18 cellular contexts compared by ENCODE assay signal in the genomic region with DNA sequence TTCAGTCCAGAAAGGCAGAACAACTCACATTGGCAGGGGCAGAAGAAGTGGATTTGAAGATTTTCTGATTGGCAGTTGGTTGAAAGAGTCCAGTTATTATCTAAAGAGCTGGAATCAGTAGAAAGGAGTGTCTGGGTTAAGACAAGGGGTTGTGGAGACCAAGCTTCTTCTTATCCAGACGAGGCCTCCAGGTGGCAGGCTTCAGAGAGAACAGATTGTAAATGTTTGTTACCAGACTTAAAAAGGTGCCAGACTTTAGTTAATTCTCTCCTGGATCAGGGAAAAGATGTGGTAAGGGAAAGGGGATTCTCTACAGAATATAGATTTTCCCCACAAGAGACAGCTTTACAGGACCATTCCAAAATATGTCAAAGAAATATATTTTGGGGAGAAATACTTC. TPM values are rescaled to one million over a fixed set of nuclear protein-coding genes. Genes with fewer than 3 reads are reported as not detected.
DNase-seq lines count a peak whose midpoint lies in the region; ATAC-seq, FAIRE-seq and TF ChIP-seq lines count a peak whose summit lies in the region.
"Had no signal": no experiment of that assay in that cellular context is flagged by ENCODE, and none has a peak within 500 bp of the region (broad histone marks: within the 10 kb centered on the region; RNA-seq: fewer than 3 reads in every experiment).

No MANE protein-coding gene starts in this region.

- ATAC-seq in HepG2 (peak; percentile 44; the same call in 1 of the 3 replicates), GM18517 (IDR thresholded peaks at IDR 0.05; ENCODE audit: unreplicated experiment) (no peak)
- no peak for ATAC-seq in stimulated activated naive CD8-positive, alpha-beta T cell treated with anti-CD3 and anti-CD28 coated beads, Interleukin-15, amount 100 ng/mL, for 72 hours
- ATAC-seq: left lobe of liver had no signal

- H3K9ac ChIP-seq in HepG2 (ENCODE audit: insufficient read depth, low read depth, low read length) = no peak overlapping the region

- TF ChIP-seq EP300 in HepG2 (IDR thresholded peaks at IDR 0.05; ENCODE audit: low read depth in 2 of 2, low read length in 2 of 2) (no peak), HepG2 (CRISPR knock-in tag; IDR thresholded peaks at IDR 0.05; ENCODE audit: borderline replicate concordance) (no peak)

- H3K27me3 Mint-ChIP-seq in stimulated activated naive CD8-positive, alpha-beta T cell treated with anti-CD3 and anti-CD28 coated beads, Interleukin-15, amount 100 ng/mL, for 72 hours = peaks cover 30% of the 10 kb centered on the region

- no peak overlapping the region for H3K27ac ChIP-seq in HepG2 (ENCODE audit: extremely low read length, insufficient read depth, low read length)
- H3K27ac ChIP-seq: suprapubic skin had no signal

- H3K27me3 ChIP-seq in HepG2 (ENCODE audit: control insufficient read depth in 1 of 2, insufficient read depth in 2 of 2, low read length in 2 of 2) = peaks cover under 1 to 28% of the 10 kb centered on the region in 2 experiments; a peak in 4 of 5 replicates

- CTCF ChIA-PET in HepG2 (lab: Yijun Ruan, JAX; ENCODE audit: low intra/inter-chr PET ratio, low total read pairs) = no interaction called here

- H3K9me3 Mint-ChIP-seq in stimulated activated naive CD8-positive, alpha-beta T cell treated with anti-CD3 and anti-CD28 coated beads, Interleukin-15, amount 100 ng/mL, for 72 hours = peaks cover 0 to 7% of the 10 kb centered on the region in 2 donors
- H3K9me3 Mint-ChIP-seq: activated CD4-positive, alpha-beta T cell treated with anti-CD3 and anti-CD28 coated beads, Interleukin-2, amount 10 ng/mL, durations not matched to agents 24 days and 14 days had no signal

- WGBS in HepG2 (ENCODE audit: low lambda C conversion rate) = 0% methylated on average over 1 of the region's 1 CpG

- FAIRE-seq in HepG2 (lab: Jason Lieb, UNC) = no peak

- H3K4me1 ChIP-seq in HepG2 (ENCODE audit: insufficient read depth, low read length) = no peaks in the 10 kb centered on the region

- TF ChIP-seq POLR2A in HepG2 (IDR thresholded peaks at IDR 0.05; ENCODE audit: insufficient read depth in 1 of 2, low read depth in 2 of 2, low read length in 2 of 2) = no peak

- no peaks in the 10 kb centered on the region for H3K79me2 ChIP-seq in HepG2 (ENCODE audit: insufficient read depth, low read length)

- TF ChIP-seq CTCF in LNCaP clone FGC (IDR thresholded peaks at IDR 0.05; ENCODE audit: control insufficient read depth, extremely low read depth, insufficient read depth) = peak; percentile 42
- TF ChIP-seq CTCF in HepG2 (CRISPR knock-in tag; IDR thresholded peaks at IDR 0.05) = peak; percentile 10; the same call in 1 of the 2 replicates
- TF ChIP-seq CTCF in foreskin fibroblast (IDR thresholded peaks at IDR 0.05; ENCODE audit: low read depth, low read length) = no peak

- H2AFZ ChIP-seq in HepG2 (ENCODE audit: low read length) = no peak overlapping the region

- H3K4me3 ChIP-seq in LNCaP clone FGC (ENCODE audit: low read depth, low read length) (no peak overlapping the region), HepG2 (replicated peaks in 1 of 3; ENCODE audit: insufficient read depth in 1 of 3, low read depth in 2 of 3, low read length in 3 of 3) (no peak overlapping the region), foreskin fibroblast (ENCODE audit: low read depth in 1 of 2, low read length in 2 of 2) (no peak overlapping the region)
- H3K4me3 ChIP-seq: smooth muscle cell, suprapubic skin had no signal

- H3K36me3 ChIP-seq in HepG2 (replicated peaks in 1 of 2; ENCODE audit: control insufficient read depth in 1 of 2, insufficient read depth in 2 of 2, low read length in 2 of 2) = no peaks in the 10 kb centered on the region
- H3K36me3 ChIP-seq: suprapubic skin had no signal

- H3K4me2 ChIP-seq in HepG2 (ENCODE audit: low read depth, low read length) = no peak overlapping the region
- H3K4me2 ChIP-seq: smooth muscle cell had no signal

- H3K4me1 Mint-ChIP-seq in stimulated activated naive CD8-positive, alpha-beta T cell treated with anti-CD3 and anti-CD28 coated beads, Interleukin-15, amount 100 ng/mL, for 72 hours = no peaks in the 10 kb centered on the region
- H3K4me1 Mint-ChIP-seq: activated CD4-positive, alpha-beta T cell treated with anti-CD3 and anti-CD28 coated beads, Interleukin-2, amount 10 ng/mL, durations not matched to agents 24 days and 14 days; CD4-positive, CD25-positive, alpha-beta regulatory T cell had no signal

- no peak overlapping the region for H3K27ac Mint-ChIP-seq in stimulated activated naive CD8-positive, alpha-beta T cell treated with anti-CD3 and anti-CD28 coated beads, Interleukin-15, amount 100 ng/mL, for 72 hours
- H3K27ac Mint-ChIP-seq: activated CD4-positive, alpha-beta T cell treated with anti-CD3 and anti-CD28 coated beads, Interleukin-2, amount 10 ng/mL, durations not matched to agents 24 days and 14 days had no signal

- H3K9me3 ChIP-seq in HepG2 (ENCODE audit: low read length) = peaks cover 21% of the 10 kb centered on the region
- H3K9me3 ChIP-seq: suprapubic skin had no signal

- intact Hi-C loops in HepG2 (cut with micrococcal nuclease; ENCODE audit: unreplicated experiment) = loop anchor here (10.0 kb wide), 1 partner anchor 1287 kb away; no protein-coding TSS in a partner anchor

- no peaks in the 10 kb centered on the region for H4K20me1 ChIP-seq in HepG2 (ENCODE audit: insufficient read depth, low read length)

- in situ Hi-C loops in G401 (cut with HindIII; ENCODE audit: low sequenced_read_pairs) = no loop called here
- in situ Hi-C loops in HepG2 (cut with HindIII; ENCODE audit: extremely low pct_ligation_motif_present, low pct_unique_long_range_greater_than_20kb) = loop anchor here (25.0 kb wide), 2 partner anchors 570 to 995 kb away; partner anchors contain the start of gene CCDC110

- TF ChIP-seq RAD21 in HepG2 (CRISPR knock-in tag; IDR thresholded peaks at IDR 0.05) = no peak

- POLR2A ChIA-PET in HepG2 (lab: Yijun Ruan, JAX) = no interaction called here

- no peak overlapping the region for H3K4me3 Mint-ChIP-seq in stimulated activated naive CD8-positive, alpha-beta T cell treated with anti-CD3 and anti-CD28 coated beads, Interleukin-15, amount 100 ng/mL, for 72 hours
- H3K4me3 Mint-ChIP-seq: activated CD4-positive, alpha-beta T cell treated with anti-CD3 and anti-CD28 coated beads, Interleukin-2, amount 10 ng/mL, durations not matched to agents 24 days and 14 days; CD4-positive, CD25-positive, alpha-beta regulatory T cell had no signal

- peak; percentile 19 for DNase-seq in G401 (ENCODE audit: low spot score)
- DNase-seq in LNCaP clone FGC (ENCODE audit: low read depth) = no peak
- peak; percentile 22 for DNase-seq in astrocyte of the hippocampus (ENCODE audit: low read depth, low spot score)
- no peak for DNase-seq in HepG2 (ENCODE audit: low spot score)
- no peak for DNase-seq in mesenteric fat pad (ENCODE audit: low spot score)
- DNase-seq in stimulated activated naive CD8-positive, alpha-beta T cell treated with anti-CD3 and anti-CD28 coated beads, Interleukin-15, amount 100 ng/mL, for 72 hours = no peak
- DNase-seq in foreskin fibroblast = no peak
- DNase-seq: activated CD4-positive, alpha-beta T cell treated with anti-CD3 and anti-CD28 coated beads, Interleukin-2, amount 10 ng/mL, durations not matched to agents 24 days and 14 days; amygdala; CD4-positive, CD25-positive, alpha-beta regulatory T cell; effector CD8-positive, alpha-beta T cell; NCI-H1436 treated with DMSO at 0.1 percent for 48 hours; NK-92 treated with Interleukin-12 subunit alpha and Interleukin-12 subunit beta, amount 100 ng/mL, for 24 hours had no signal

- BruUV-seq in HepG2 (replicated peaks; lab: Mats Ljungman, UMichigan) = no TSS peak

TF ChIP-seq in HepG2, 621 proteins besides CTCF, POLR2A, EP300 and RAD21:
- TF ChIP-seq MED8 (CRISPR knock-in tag; IDR thresholded peaks at IDR 0.05; ENCODE audit: insufficient replicate concordance) (no peak), ZNF713 (CRISPR knock-in tag; IDR thresholded peaks at IDR 0.05) (no peak), HDAC1 (CRISPR knock-in tag; IDR thresholded peaks at IDR 0.05) (no peak), KDM5B (CRISPR knock-in tag; IDR thresholded peaks at IDR 0.05; ENCODE audit: borderline replicate concordance) (no peak), SNAPC2 (CRISPR knock-in tag; IDR thresholded peaks at IDR 0.05) (no peak)

RNA-seq across cellular contexts. Expression of gene TLR3, which starts 36.7 kb away (rescaled TPM):
- total RNA-seq in G401 (2014; rRNA removed; shearing (Covaris generic)) = 0.31 and 3.9 TPM in 2 replicates
- 0.07 and 0.11 TPM in 2 replicates for total RNA-seq in HepG2 (2016; rRNA removed; fragmentation: Illumina TruSeq; extraction: Trizol)
- total RNA-seq in HepG2 (2016; cell fraction: cytosol; rRNA removed; fragmentation: Illumina TruSeq; extraction: Trizol; ENCODE audit: low read depth) = not detected in 2 replicates
- total RNA-seq in HepG2 (2016; cell fraction: insoluble cytoplasmic fraction; rRNA removed; fragmentation: Illumina TruSeq; extraction: Trizol) = 0.07 and 0.13 TPM in 2 replicates
- 0.10 TPM in 1 of 2 replicates, not detected in the other for total RNA-seq in HepG2 (2016; cell fraction: membrane; rRNA removed; fragmentation: Illumina TruSeq; extraction: Trizol)
- total RNA-seq in HepG2 (2016; cell fraction: nucleus; rRNA removed; fragmentation: Illumina TruSeq; extraction: Trizol) = 0.22 and 0.31 TPM in 2 replicates
- polyA plus RNA-seq in HepG2 (2011; rRNA removed) = 0.20 and 0.38 TPM in 2 replicates
- polyA plus RNA-seq in HepG2 (2011; cell fraction: cytosol; rRNA removed) = 0.20 and 0.45 TPM in 2 replicates
- polyA plus RNA-seq in HepG2 (2011; cell fraction: nucleus; rRNA removed) = 0.07 TPM in 1 of 2 replicates, not detected in the other
- polyA plus RNA-seq in HepG2 (2012) = 0.72 and 1.6 TPM in 2 replicates
- polyA plus RNA-seq in HepG2 (2016; cell fraction: cytosol; fragmentation: Illumina TruSeq; extraction: Trizol; ENCODE audit: low read depth) = not detected in 2 replicates
- polyA plus RNA-seq in HepG2 (2016; cell fraction: insoluble cytoplasmic fraction; fragmentation: Illumina TruSeq; extraction: Trizol; ENCODE audit: low read depth) = not detected in 2 replicates
- 0.15 TPM in 1 of 2 replicates, not detected in the other for polyA plus RNA-seq in HepG2 (2016; cell fraction: membrane; fragmentation: Illumina TruSeq; extraction: Trizol; ENCODE audit: low read depth)
- polyA plus RNA-seq in HepG2 (2016; cell fraction: nucleus; fragmentation: Illumina TruSeq; extraction: Trizol; ENCODE audit: insufficient read depth, low read depth) = not detected in 2 replicates
- polyA minus RNA-seq in HepG2 (2011; rRNA and poly(A)+ RNA removed; ENCODE audit: low replicate concordance) = 0.66 and 11.4 TPM in 2 replicates
- 0.69 TPM in 1 of 2 replicates, not detected in the other for polyA minus RNA-seq in HepG2 (2011; cell fraction: cytosol; rRNA and poly(A)+ RNA removed)
- polyA minus RNA-seq in HepG2 (2011; cell fraction: nucleus; rRNA and poly(A)+ RNA removed) = 0.25 and 0.52 TPM in 2 replicates
- total RNA-seq in mesenteric fat pad = 10.9 TPM
- total RNA-seq: activated CD4-positive, alpha-beta T cell treated with anti-CD3 and anti-CD28 coated beads, Interleukin-2, amount 10 ng/mL, durations not matched to agents 24 days and 14 days had no signal
- polyA plus RNA-seq: neural cell had no signal

Comparison
In these comparisons a context has a peak if more than half of its experiments do, and no peak if none do; other contexts are left out.
1. DNase-seq: peak in G401 (single experiment) and astrocyte of the hippocampus (single experiment); none in LNCaP clone FGC (single experiment), HepG2 (single experiment), mesenteric fat pad (single experiment), stimulated activated naive CD8-positive, alpha-beta T cell treated with anti-CD3 and anti-CD28 coated beads, Interleukin-15, amount 100 ng/mL, for 72 hours (0 of 2) and foreskin fibroblast (0 of 2).